Comparison of ENCODE assay signal across 27 cellular contexts in the genomic region with DNA sequence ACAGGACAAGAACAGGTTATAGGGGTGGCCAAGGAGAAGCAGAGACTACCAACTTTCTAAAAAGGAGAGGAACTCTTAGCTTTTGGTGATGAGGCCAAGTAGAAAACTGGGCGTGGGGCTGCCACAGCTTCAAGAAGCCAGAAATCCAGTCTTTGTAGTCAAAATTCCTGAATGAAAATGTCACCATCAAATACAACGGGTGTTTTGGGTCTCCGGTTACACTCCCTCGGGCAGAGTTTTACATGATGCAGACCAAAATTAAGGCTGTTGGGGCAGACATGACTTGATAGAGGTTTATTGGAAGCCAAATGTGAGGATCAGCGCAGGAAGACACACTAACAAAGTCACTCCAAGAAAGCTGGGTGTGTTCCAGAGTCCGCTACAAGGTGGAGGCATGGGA.
"Had no signal": no experiment of that assay in that cellular context is flagged by ENCODE, and none has a peak within 500 bp of the region (broad histone marks: within the 10 kb centered on the region; RNA-seq: fewer than 3 reads in every experiment).

No MANE protein-coding gene starts in this region.

- H3K9me3 ChIP-seq: esophagus muscularis mucosa, gastroesophageal sphincter, mucosa of descending colon, right lobe of liver, stomach, suprapubic skin, transverse colon, vagina had no signal

- H3K27me3 ChIP-seq: vagina had no signal

- ATAC-seq: activated CD4-positive, alpha-beta T cell treated with anti-CD3 and anti-CD28 coated beads for 36 hours; activated T-helper 17 cell treated with anti-CD3 and anti-CD28 coated beads, Interleukin-2, amount 50 U/mL, for 72 hours; effector memory CD8-positive, alpha-beta T cell; gastroesophageal sphincter; left cardiac atrium; mucosa of descending colon; right lobe of liver; stimulated activated memory B cell treated with anti-CD40 and anti-IgM and Interleukin-4, amounts not matched to agents 10 μg/mL and 1 μg/mL and 100 μg/mL, for 72 hours had no signal

- H3K4me1 ChIP-seq: esophagus muscularis mucosa, gastroesophageal sphincter, right lobe of liver, suprapubic skin, transverse colon, vagina had no signal

- H3K36me3 ChIP-seq: esophagus muscularis mucosa, gastroesophageal sphincter, right lobe of liver, stomach, suprapubic skin, transverse colon, vagina had no signal

- H3K27ac ChIP-seq: dorsolateral prefrontal cortex, esophagus muscularis mucosa, gastroesophageal sphincter, right lobe of liver, stomach, suprapubic skin, transverse colon, vagina had no signal

- DNase-seq: activated B cell treated with CpG ODN at 0.5 μM for 24 hours; activated CD4-positive, alpha-beta T cell treated with anti-CD3 and anti-CD28 coated beads for 36 hours; activated CD4-positive, alpha-beta T cell treated with anti-CD3 and anti-CD28 coated beads, Interleukin-2, amount 50 U/mL, for 4 hours; activated CD8-positive, alpha-beta memory T cell treated with anti-CD3 and anti-CD28 coated beads for 24 hours; activated CD8-positive, alpha-beta memory T cell treated with anti-CD3 and anti-CD28 coated beads, Interleukin-2, amount 50 U/mL, for 4 hours; activated naive CD4-positive, alpha-beta T cell; activated T-cell treated with anti-CD3 and anti-CD28 coated beads, Interleukin-2, amount 50 U/mL, for 24 hours; central memory CD4-positive, alpha-beta T cell; dorsolateral prefrontal cortex; effector memory CD8-positive, alpha-beta T cell; head of caudate nucleus; left cardiac atrium; mesenchymal stem cell; mucosa of descending colon; nephron progenitor cell; nucleus accumbens; right lobe of liver; small intestine; stimulated activated CD4-positive, alpha-beta T cell treated with anti-CD3 and anti-CD28 coated beads, Interleukin-2, amount 100 ng/mL, for 24 hours; stomach; transverse colon had no signal

- H3K4me3 ChIP-seq: dorsolateral prefrontal cortex, esophagus muscularis mucosa, gastroesophageal sphincter, mucosa of descending colon, right lobe of liver, stomach, suprapubic skin, transverse colon, vagina had no signal
